ENCODE assay signal across 27 cellular contexts in the genomic region with DNA sequence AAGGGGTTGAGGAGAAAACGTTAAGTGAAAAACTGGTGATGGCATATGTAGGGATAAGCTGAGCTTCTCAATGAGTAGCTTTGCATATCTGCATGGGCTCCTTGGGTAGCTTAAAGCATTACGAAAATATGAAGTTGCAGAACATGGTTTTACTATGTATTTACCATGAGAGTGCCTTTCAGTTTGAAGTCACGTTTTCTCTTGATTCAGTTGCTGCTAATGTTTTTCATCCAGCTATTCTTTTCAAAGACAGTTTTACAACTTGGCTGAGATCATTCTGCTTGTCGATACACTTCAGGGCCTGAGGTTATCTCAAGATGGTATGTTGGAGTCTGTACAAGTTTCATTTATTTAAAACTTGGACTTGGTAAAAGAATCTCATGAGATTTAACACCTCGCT.
"Had no signal": no experiment of that assay in that cellular context is flagged by ENCODE, and none has a peak within 500 bp of the region (broad histone marks: within the 10 kb centered on the region; RNA-seq: fewer than 3 reads in every experiment).

No MANE protein-coding gene starts in this region.

- H3K9ac ChIP-seq: parathyroid adenoma had no signal

- H3K79me2 ChIP-seq: parathyroid adenoma had no signal

- FAIRE-seq: small intestine, urothelium cell line had no signal

- DNase-seq: naive thymus-derived CD8-positive, alpha-beta T cell; nephron progenitor cell; occipital lobe; ovary; posterior cingulate gyrus; psoas muscle; right cardiac atrium; right lobe of liver; sigmoid colon; small intestine; stimulated activated CD4-positive, alpha-beta T cell treated with anti-CD3 and anti-CD28 coated beads, Interleukin-15, amount 100 ng/mL, for 24 hours; stimulated activated CD4-positive, alpha-beta T cell treated with anti-CD3 and anti-CD28 coated beads, Interleukin-2, amount 100 ng/mL, for 24 hours; stimulated activated CD4-positive, alpha-beta T cell treated with anti-CD3 and anti-CD28 coated beads, Interleukin-2, amount 100 ng/mL, for 48 hours; stimulated activated CD4-positive, alpha-beta T cell treated with anti-CD3 and anti-CD28 coated beads, Interleukin-4, amount 100 ng/mL, for 24 hours; stimulated activated naive B cell treated with anti-CD40 and anti-IgM and Interleukin-4, amounts not matched to agents 10 μg/mL and 1 μg/mL and 100 μg/mL, for 72 hours; stimulated activated naive CD4-positive, alpha-beta T cell treated with Interleukin-2 at 50 U/mL for 16 hours; stomach; thyroid gland; trophoblast cell; upper lobe of left lung had no signal

- H3K27ac ChIP-seq: ovary, parathyroid adenoma, psoas muscle, right lobe of liver, sigmoid colon, stomach, thoracic aorta, thyroid gland, tibial nerve, upper lobe of left lung, vagina had no signal

- H3K4me1 ChIP-seq: parathyroid adenoma, psoas muscle, right lobe of liver, sigmoid colon, thyroid gland, tibial nerve, vagina had no signal

- H3K36me3 ChIP-seq: ovary, right lobe of liver, sigmoid colon, stomach, thoracic aorta, thyroid gland, tibial nerve, upper lobe of left lung, vagina had no signal

- H2AFZ ChIP-seq: parathyroid adenoma had no signal

- ATAC-seq: naive thymus-derived CD8-positive, alpha-beta T cell; natural killer cell treated with Interleukin-12 subunit alpha and Interleukin-12 subunit beta and Interleukin-15 and Interleukin-18, amount 100 ng/mL, for 72 hours; psoas muscle; right cardiac atrium; right lobe of liver; stimulated activated effector memory CD8-positive, alpha-beta T cell treated with anti-CD3 and anti-CD28 coated beads, Interleukin-12 subunit alpha, Interleukin-12 subunit beta, amount 100 ng/mL, for 72 hours; stimulated activated naive B cell treated with anti-CD40 and anti-IgM and Interleukin-4, amounts not matched to agents 10 μg/mL and 1 μg/mL and 100 μg/mL, for 72 hours had no signal

- H3K9me3 ChIP-seq: ovary, psoas muscle, right lobe of liver, sigmoid colon, stomach, thoracic aorta, thyroid gland, tibial nerve, upper lobe of left lung, vagina had no signal

- H3K4me3 ChIP-seq: ovary, psoas muscle, right lobe of liver, sigmoid colon, stomach, thoracic aorta, thyroid gland, tibial nerve, upper lobe of left lung, vagina had no signal

- H3K27me3 ChIP-seq: ovary, right lobe of liver, sigmoid colon, stomach, thyroid gland, tibial nerve, upper lobe of left lung, vagina had no signal
